In genomic region chr17:45296833-45297124, GRCh38 we compare ENCODE assay signal across 10 cellular contexts. TPM values are rescaled to one million over a fixed set of nuclear protein-coding genes. Genes with fewer than 3 reads are reported as not detected.
DNase-seq lines count a peak whose midpoint lies in the region; ATAC-seq and TF ChIP-seq lines count a peak whose summit lies in the region.
"Had no signal": no experiment of that assay in that cellular context is flagged by ENCODE, and none has a peak within 500 bp of the region (broad histone marks: within the 10 kb centered on the region; RNA-seq: fewer than 3 reads in every experiment).

No MANE protein-coding gene starts in this region.

- H3K36me3 ChIP-seq in mesenchymal stem cell (ENCODE audit: control insufficient read depth in 1 of 2, insufficient read depth in 2 of 2, low read depth in 1 of 2, low read length in 2 of 2) = peaks cover 0 to 23% of the 10 kb centered on the region in 2 experiments

- H2BK12ac ChIP-seq in mesenchymal stem cell (ENCODE audit: low read length in 2 of 2) (peak overlapping the region in 1 of 2 experiments; percentile 47), H9 (ENCODE audit: insufficient read length, low read depth, low read length) (no peak overlapping the region)

- peaks cover 49% of the 10 kb centered on the region for H3K4me1 ChIP-seq in right cardiac atrium (ENCODE audit: control insufficient read depth, insufficient read depth, low read length)
- H3K4me1 ChIP-seq in mesenchymal stem cell (ENCODE audit: control insufficient read depth, insufficient read depth, low read depth, low read length) = peaks cover 47% of the 10 kb centered on the region
- H3K4me1 ChIP-seq in H9 (ENCODE audit: insufficient read depth, low read length) = no peaks in the 10 kb centered on the region; the same call in 1 of the 2 replicates

- intact Hi-C loops in right cardiac atrium (cut with DNase I) (no loop called here), Right ventricle myocardium inferior (cut with DNase I) (no loop called here)

- H4K91ac ChIP-seq in mesenchymal stem cell (ENCODE audit: low read length) (no peak overlapping the region), H9 (ENCODE audit: insufficient read length, low read depth, low read length) (no peak overlapping the region)

- H3K27me3 ChIP-seq in right cardiac atrium (ENCODE audit: control insufficient read depth, insufficient read depth) = no peaks in the 10 kb centered on the region
- no peaks in the 10 kb centered on the region for H3K27me3 ChIP-seq in mesenchymal stem cell (ENCODE audit: control insufficient read depth in 1 of 2, insufficient read depth in 1 of 2, low read length in 2 of 2)
- H3K27me3 ChIP-seq in H9 (ENCODE audit: insufficient read depth, low read length) = no peaks in the 10 kb centered on the region

- H3K79me1 ChIP-seq in mesenchymal stem cell (replicated peaks; ENCODE audit: low read length, poor library complexity, severe bottlenecking) = no peaks in the 10 kb centered on the region
- no peaks in the 10 kb centered on the region for H3K79me1 ChIP-seq in H9 (ENCODE audit: insufficient read depth, low read depth, low read length, poor library complexity, severe bottlenecking)

- H3K23ac ChIP-seq in mesenchymal stem cell (ENCODE audit: low read length in 2 of 2) (no peak overlapping the region), H9 (ENCODE audit: insufficient read length, low read depth, low read length) (no peak overlapping the region)

- no peak overlapping the region for H3K14ac ChIP-seq in mesenchymal stem cell (ENCODE audit: low read length in 2 of 2)
- H3K14ac ChIP-seq in H9 (ENCODE audit: insufficient read depth, low read length) = no peak overlapping the region

- H4K5ac ChIP-seq in H9 (ENCODE audit: insufficient read length, low read depth, low read length) = no peak overlapping the region

- H3K56ac ChIP-seq in H9 (ENCODE audit: insufficient read length, low read depth, low read length) = no peak overlapping the region

- H2AFZ ChIP-seq in mesenchymal stem cell (ENCODE audit: low read depth, low read length) (no peak overlapping the region), H9 (ENCODE audit: low read length) (no peak overlapping the region)

- H3K18ac ChIP-seq in mesenchymal stem cell (ENCODE audit: low read depth in 1 of 2, low read length in 2 of 2) (no peak overlapping the region), H9 (ENCODE audit: insufficient read length, low read depth, low read length) (no peak overlapping the region)

- H2AK5ac ChIP-seq in mesenchymal stem cell (ENCODE audit: low read length, severe bottlenecking) (peak overlapping the region; percentile 84), H9 (ENCODE audit: insufficient read length, low read length) (no peak overlapping the region)

- H3K23me2 ChIP-seq in H9 (ENCODE audit: insufficient read length, low read depth, low read length, poor library complexity, severe bottlenecking) = no peaks in the 10 kb centered on the region

- H3K27ac ChIP-seq in right cardiac atrium (ENCODE audit: low read length) (peak overlapping the region; percentile 90), mesenchymal stem cell (ENCODE audit: low read length, poor library complexity, severe bottlenecking) (peak overlapping the region; percentile 29), H9 (ENCODE audit: insufficient read length, low read depth, low read length) (no peak overlapping the region)

- peaks cover 84% of the 10 kb centered on the region for H3K4me1 Mint-ChIP-seq in activated CD4-positive, alpha-beta memory T cell treated with anti-CD3 and anti-CD28 coated beads, Interleukin-2, amount 10 ng/mL, durations not matched to agents 7 days and 5 days
- peaks cover 6 to 15% of the 10 kb centered on the region in 2 experiments for H3K4me1 Mint-ChIP-seq in H9

- H3K4me2 ChIP-seq in mesenchymal stem cell (ENCODE audit: low read length, poor library complexity, severe bottlenecking) = no peak overlapping the region
- no peak overlapping the region for H3K4me2 ChIP-seq in H9 (ENCODE audit: insufficient read depth, insufficient read length, low read length)

- no peak overlapping the region for H3T11ph ChIP-seq in H9 (ENCODE audit: low read length)

- H2BK120ac ChIP-seq in mesenchymal stem cell (ENCODE audit: low read depth, low read length) (peak overlapping the region; percentile 54), H9 (ENCODE audit: low read depth, low read length, poor library complexity, severe bottlenecking) (no peak overlapping the region)

- H2BK15ac ChIP-seq in mesenchymal stem cell (ENCODE audit: low read depth, poor library complexity, severe bottlenecking) (no peak overlapping the region), H9 (ENCODE audit: low read depth, low read length) (no peak overlapping the region)

- no peak overlapping the region for H3K4me3 Mint-ChIP-seq in activated CD4-positive, alpha-beta memory T cell treated with anti-CD3 and anti-CD28 coated beads, Interleukin-2, amount 10 ng/mL, durations not matched to agents 7 days and 5 days
- H3K4me3 Mint-ChIP-seq in H9 = no peak overlapping the region

- no peaks in the 10 kb centered on the region for H4K20me1 ChIP-seq in H9 (ENCODE audit: control insufficient read depth, insufficient read depth, insufficient read length)

- H3K4ac ChIP-seq in mesenchymal stem cell (ENCODE audit: low read depth in 1 of 2, low read length in 2 of 2) (no peak overlapping the region), H9 (ENCODE audit: low read depth, low read length) (no peak overlapping the region)

- DNase-seq in right cardiac atrium = peak in 1 of 3 donors; percentile 29
- no peak for DNase-seq in Right ventricle myocardium inferior (ENCODE audit: missing footprints)
- DNase-seq in activated CD4-positive, alpha-beta memory T cell treated with anti-CD3 and anti-CD28 coated beads, Interleukin-2, amount 10 ng/mL, durations not matched to agents 7 days and 5 days = no peak
- DNase-seq in mesenchymal stem cell = no peak
- DNase-seq in iPS-NIHi11 (ENCODE audit: low spot score) = no peak
- no peak for DNase-seq in H9
- DNase-seq in DMS153 treated with DMSO at 0.1 percent for 48 hours (lab: John Stamatoyannopoulos, UW; ENCODE audit: unreplicated experiment) = no peak
- DNase-seq: NCI-H526 had no signal

- H4K8ac ChIP-seq in mesenchymal stem cell (ENCODE audit: low read length) = no peak overlapping the region
- no peak overlapping the region for H4K8ac ChIP-seq in H9 (replicated peaks; ENCODE audit: insufficient read length, low read depth, low read length)

- no peak for TF ChIP-seq CTCF in H9 (conservative IDR thresholded peaks at IDR 0.05)

- no peaks in the 10 kb centered on the region for H3K9me3 Mint-ChIP-seq in activated CD4-positive, alpha-beta memory T cell treated with anti-CD3 and anti-CD28 coated beads, Interleukin-2, amount 10 ng/mL, durations not matched to agents 7 days and 5 days
- no peaks in the 10 kb centered on the region for H3K9me3 Mint-ChIP-seq in H9

- H2BK20ac ChIP-seq in H9 (ENCODE audit: low read depth, low read length, poor library complexity, severe bottlenecking) = no peak overlapping the region

- POLR2A ChIA-PET in activated CD4-positive, alpha-beta memory T cell treated with anti-CD3 and anti-CD28 coated beads, Interleukin-2, amount 10 ng/mL, durations not matched to agents 7 days and 5 days (lab: Charles Lee) = interaction anchor here (1.0 to 5.9 kb wide), 3 partner anchors 11 to 20 kb away, joined by 6 to 45 read pairs (median 6); partner anchors contain the start of gene MAP3K14

- H3K27ac Mint-ChIP-seq in activated CD4-positive, alpha-beta memory T cell treated with anti-CD3 and anti-CD28 coated beads, Interleukin-2, amount 10 ng/mL, durations not matched to agents 7 days and 5 days = peak overlapping the region; percentile 84
- H3K27ac Mint-ChIP-seq in H9 = peak overlapping the region in 1 of 3 experiments; percentile 74; a peak in 2 of 7 replicates

- WGBS in right cardiac atrium = 39% methylated on average over 1 of the region's 1 CpG
- 78% methylated on average over 1 of the region's 1 CpG for WGBS in mesenchymal stem cell
- no CpG with 5 or more reads among the region's 1 CpG for WGBS in H9 (ENCODE audit: extremely low coverage, insufficient read length, low lambda C conversion rate)

- CTCF ChIA-PET in activated CD4-positive, alpha-beta memory T cell treated with anti-CD3 and anti-CD28 coated beads, Interleukin-2, amount 10 ng/mL, durations not matched to agents 7 days and 5 days (lab: Charles Lee) = no interaction called here

- H3K36me3 Mint-ChIP-seq in activated CD4-positive, alpha-beta memory T cell treated with anti-CD3 and anti-CD28 coated beads, Interleukin-2, amount 10 ng/mL, durations not matched to agents 7 days and 5 days (ENCODE audit: low read depth) = peaks cover 50% of the 10 kb centered on the region
- H3K36me3 Mint-ChIP-seq in H9 (ENCODE audit: insufficient read depth in 1 of 3, low read depth in 3 of 3) = no peaks in the 10 kb centered on the region; a peak in 2 of 7 replicates

- H3K79me2 ChIP-seq in H9 (ENCODE audit: insufficient read depth, low read length) = no peaks in the 10 kb centered on the region; the same call in 1 of the 2 replicates

- H3K9me3 ChIP-seq in right cardiac atrium (ENCODE audit: control insufficient read depth, low read length) = no peaks in the 10 kb centered on the region
- no peaks in the 10 kb centered on the region for H3K9me3 ChIP-seq in mesenchymal stem cell (ENCODE audit: control insufficient read depth, low read length)
- no peaks in the 10 kb centered on the region for H3K9me3 ChIP-seq in H9 (ENCODE audit: control insufficient read depth, low read depth, low read length)

- H3K4me3 ChIP-seq in right cardiac atrium (ENCODE audit: low read length) (no peak overlapping the region), mesenchymal stem cell (ENCODE audit: insufficient read depth in 1 of 2, low read depth in 1 of 2, low read length in 2 of 2) (no peak overlapping the region)

- H3K9ac ChIP-seq in mesenchymal stem cell (ENCODE audit: low read length) (no peak overlapping the region), H9 (ENCODE audit: extremely low read depth, insufficient read length, low read length) (no peak overlapping the region)

- no peaks in the 10 kb centered on the region for H3K27me3 Mint-ChIP-seq in activated CD4-positive, alpha-beta memory T cell treated with anti-CD3 and anti-CD28 coated beads, Interleukin-2, amount 10 ng/mL, durations not matched to agents 7 days and 5 days
- H3K27me3 Mint-ChIP-seq in H9 (ENCODE audit: low read depth) = no peaks in the 10 kb centered on the region

- ATAC-seq in right cardiac atrium = no peak
- no peak for ATAC-seq in Right ventricle myocardium inferior
- ATAC-seq in HG03108 (IDR thresholded peaks at IDR 0.05; ENCODE audit: unreplicated experiment) = no peak

- H2BK5ac ChIP-seq in mesenchymal stem cell (ENCODE audit: low read depth, low read length, poor library complexity, severe bottlenecking) = no peak overlapping the region
- H2BK5ac ChIP-seq in H9 (ENCODE audit: insufficient read length, low read length) = no peak overlapping the region

RNA-seq across cellular contexts. Expression of gene MAP3K14, which starts 20.0 kb away (rescaled TPM):
- total RNA-seq in right cardiac atrium = 10 to 100 TPM; 12.2 to 17.1 (median 15.1) TPM
- polyA plus RNA-seq in right cardiac atrium = 10.8 TPM
- 14.4 TPM for total RNA-seq in Right ventricle myocardium inferior
- total RNA-seq in activated CD4-positive, alpha-beta memory T cell treated with anti-CD3 and anti-CD28 coated beads, Interleukin-2, amount 10 ng/mL, durations not matched to agents 7 days and 5 days = 10 to 100 TPM; 28.7 to 30.6 TPM
- 1.1 TPM for polyA plus RNA-seq in mesenchymal stem cell (2013, experiment 1 of 2)
- polyA plus RNA-seq in mesenchymal stem cell (2013, experiment 2 of 2) = 1.4 TPM
- total RNA-seq in H9 (2021) = 7.6 and 7.8 TPM in 2 replicates

RNA-seq across cellular contexts. Expression of gene SPATA32, which starts 34.9 kb away (rescaled TPM):
- total RNA-seq in right cardiac atrium (not detected), Right ventricle myocardium inferior (not detected), H9 (2021) (0.42 and 0.81 TPM in 2 replicates)
- not detected for polyA plus RNA-seq in right cardiac atrium
- under 1 TPM; 0.20 to 0.23 TPM for total RNA-seq in activated CD4-positive, alpha-beta memory T cell treated with anti-CD3 and anti-CD28 coated beads, Interleukin-2, amount 10 ng/mL, durations not matched to agents 7 days and 5 days
- not detected for polyA plus RNA-seq in mesenchymal stem cell (2013, experiment 1 of 2)
- polyA plus RNA-seq in mesenchymal stem cell (2013, experiment 2 of 2) = not detected
- total RNA-seq: pulmonary artery endothelial cell had no signal
